ENCODE assay signal across 26 cellular contexts in genomic region chr3:139953131-139953910, GRCh38. TPM values are rescaled to one million over a fixed set of nuclear protein-coding genes. Genes with fewer than 3 reads are reported as not detected.
DNase-seq lines count a peak whose midpoint lies in the region; ATAC-seq, FAIRE-seq and TF ChIP-seq lines count a peak whose summit lies in the region.
"Had no signal": no experiment of that assay in that cellular context is flagged by ENCODE, and none has a peak within 500 bp of the region (broad histone marks: within the 10 kb centered on the region; RNA-seq: fewer than 3 reads in every experiment).

No MANE protein-coding gene starts in this region.

- no peak overlapping the region for H3K4me3 Mint-ChIP-seq in central memory CD8-positive, alpha-beta T cell
- H3K4me3 Mint-ChIP-seq: CD4-positive, alpha-beta memory T cell had no signal

- no peak overlapping the region for H2AFZ ChIP-seq in keratinocyte (ENCODE audit: control insufficient read depth, low read length)
- H2AFZ ChIP-seq: GM23248 had no signal

- FAIRE-seq in keratinocyte (lab: Jason Lieb, UNC): peak; percentile 84
- FAIRE-seq: GM12891 had no signal

- TF ChIP-seq CTCF in keratinocyte (optimal IDR thresholded peaks at IDR 0.05 in 1 of 3, IDR thresholded peaks at IDR 0.05 in 1 of 3, conservative IDR thresholded peaks at IDR 0.05 in 1 of 3; ENCODE audit: extremely low read depth in 1 of 3, insufficient read depth in 2 of 3, low read length in 3 of 3) (no peak), vagina (IDR thresholded peaks at IDR 0.05) (no peak)

- H3K27ac Mint-ChIP-seq in central memory CD8-positive, alpha-beta T cell (ENCODE audit: low read depth): no peak overlapping the region
- H3K27ac Mint-ChIP-seq: CD4-positive, alpha-beta memory T cell had no signal

- H3K9me3 ChIP-seq in keratinocyte (ENCODE audit: control insufficient read depth, low read depth, low read length): no peaks in the 10 kb centered on the region
- no peaks in the 10 kb centered on the region for H3K9me3 ChIP-seq in vagina
- H3K9me3 ChIP-seq: BLaER1 treated with 17β-estradiol and CSF1 and Interleukin-3, amounts not matched to agents 10 nM and 100 nM; Caco-2; HAP-1 had no signal

- no peak for TF ChIP-seq POLR2A in vagina (IDR thresholded peaks at IDR 0.05)

- H3K4me1 ChIP-seq in keratinocyte (ENCODE audit: control insufficient read depth, extremely low read depth, insufficient read depth, low read length) (peaks cover 19% of the 10 kb centered on the region), vagina (no peaks in the 10 kb centered on the region)
- H3K4me1 ChIP-seq: BLaER1 treated with 17β-estradiol and CSF1 and Interleukin-3, amounts not matched to agents 10 nM and 100 nM; Caco-2; HAP-1 had no signal

- intact Hi-C loops in vagina (cut with DNase I): no loop called here

- H3K9me3 Mint-ChIP-seq in central memory CD8-positive, alpha-beta T cell: no peaks in the 10 kb centered on the region

- peak; percentile 30 for DNase-seq in ELF-1 (ENCODE audit: low read depth, low spot score)
- peak; percentile 16 for DNase-seq in NCI-H69 (lab: John Stamatoyannopoulos, UW)
- DNase-seq in central memory CD8-positive, alpha-beta T cell (ENCODE audit: low spot score in 2 of 2): no peak
- DNase-seq in keratinocyte (ENCODE audit: low read depth, low spot score): peak; percentile 77
- no peak for DNase-seq in activated effector memory CD4-positive, alpha-beta T cell treated with Interleukin-2 at 50 U/mL for 16 hours
- DNase-seq in NCI-H1436 (lab: John Stamatoyannopoulos, UW): no peak
- DNase-seq in Kasumi-1 (lab: John Stamatoyannopoulos, UW): no peak
- DNase-seq in vagina (ENCODE audit: extremely low spot score in 2 of 2): no peak
- DNase-seq: 8988T; Caco-2; CD4-positive, alpha-beta memory T cell; DMS 273 treated with DMSO at 0.1 percent for 48 hours; DMS79 treated with DMSO at 0.1 percent for 48 hours; GM23248; KG1; MV-4-11; NCI-H1105 treated with DMSO at 0.1 percent for 48 hours; NCI-H1694; NCI-H2081; NCI-H2171; NCI-H524 treated with DMSO at 0.1 percent for 48 hours; SIG-M5 had no signal

- H3K4me3 ChIP-seq in keratinocyte (ENCODE audit: control insufficient read depth in 2 of 3, extremely low read depth in 1 of 3, insufficient read depth in 2 of 3, low read depth in 1 of 3, low read length in 3 of 3): no peak overlapping the region
- H3K4me3 ChIP-seq in vagina: no peak overlapping the region
- H3K4me3 ChIP-seq: BLaER1 treated with 17β-estradiol and CSF1 and Interleukin-3, amounts not matched to agents 10 nM and 100 nM; GM23248; HAP-1 had no signal

- no peaks in the 10 kb centered on the region for H3K79me2 ChIP-seq in keratinocyte (ENCODE audit: control insufficient read depth, insufficient read depth, low read length)

- ATAC-seq in central memory CD8-positive, alpha-beta T cell (replicated peaks; ENCODE audit: extremely low read depth, poor library complexity, severe bottlenecking): peak; percentile 9
- ATAC-seq: SK-N-SH treated with all-trans-retinoic acid at 6 μM for 48 hours had no signal

- no peaks in the 10 kb centered on the region for H3K9me1 ChIP-seq in keratinocyte (ENCODE audit: control insufficient read depth, extremely low read depth, insufficient read depth, low read length)

- dilution Hi-C loops in keratinocyte (cut with MboI; ENCODE audit: extremely low pct_ligation_motif_present, low sequenced_read_pairs): no loop called here

- H3K27ac ChIP-seq in keratinocyte (ENCODE audit: control insufficient read depth, insufficient read depth, low read length) (peak overlapping the region; percentile 74), vagina (no peak overlapping the region)
- H3K27ac ChIP-seq: BLaER1 treated with 17β-estradiol and CSF1 and Interleukin-3, amounts not matched to agents 10 nM and 100 nM; GM23248 had no signal

- H3K36me3 Mint-ChIP-seq in central memory CD8-positive, alpha-beta T cell (ENCODE audit: insufficient read depth): no peaks in the 10 kb centered on the region
- H3K36me3 Mint-ChIP-seq: CD4-positive, alpha-beta memory T cell had no signal

- peak overlapping the region; percentile 2 for H3K9ac ChIP-seq in keratinocyte (ENCODE audit: control insufficient read depth, extremely low read depth, insufficient read depth, low read length)
- H3K9ac ChIP-seq: BLaER1 treated with 17β-estradiol and CSF1 and Interleukin-3, amounts not matched to agents 10 nM and 100 nM; GM23248 had no signal

- no peaks in the 10 kb centered on the region for H4K20me1 ChIP-seq in keratinocyte (ENCODE audit: control insufficient read depth, extremely low read depth, insufficient read depth, low read length)

- peak overlapping the region; percentile 4 for H3K4me2 ChIP-seq in keratinocyte (ENCODE audit: control insufficient read depth, extremely low read depth, insufficient read depth, low read depth, low read length)
- H3K4me2 ChIP-seq: BLaER1 treated with 17β-estradiol and CSF1 and Interleukin-3, amounts not matched to agents 10 nM and 100 nM had no signal

- H3K27me3 ChIP-seq in keratinocyte (ENCODE audit: control insufficient read depth, extremely low read depth, insufficient read depth, low read length) (no peaks in the 10 kb centered on the region), vagina (no peaks in the 10 kb centered on the region)
- H3K27me3 ChIP-seq: BLaER1 treated with 17β-estradiol and CSF1 and Interleukin-3, amounts not matched to agents 10 nM and 100 nM had no signal

- H3K4me1 Mint-ChIP-seq in central memory CD8-positive, alpha-beta T cell: no peaks in the 10 kb centered on the region
- H3K4me1 Mint-ChIP-seq: CD4-positive, alpha-beta memory T cell had no signal

- H3K36me3 ChIP-seq in keratinocyte (ENCODE audit: control insufficient read depth in 2 of 2, extremely low read depth in 1 of 2, insufficient read depth in 2 of 2, low read length in 2 of 2) (no peaks in the 10 kb centered on the region), vagina (no peaks in the 10 kb centered on the region)
- H3K36me3 ChIP-seq: BLaER1 treated with 17β-estradiol and CSF1 and Interleukin-3, amounts not matched to agents 10 nM and 100 nM; HAP-1 had no signal

- H3K27me3 Mint-ChIP-seq in central memory CD8-positive, alpha-beta T cell: no peaks in the 10 kb centered on the region

RNA-seq across cellular contexts. Expression of gene CLSTN2, which starts 18.3 kb away (rescaled TPM):
- polyA plus RNA-seq in keratinocyte: 0.09 to 0.17 TPM (median 0.10 TPM) in 3 replicates
- polyA plus RNA-seq in keratinocyte (2011; ENCODE audit: low read depth): 0.09 TPM
- 0.05 and 0.17 TPM in 2 replicates for polyA plus RNA-seq in keratinocyte (2011; cell fraction: cytosol; rRNA removed)
- 0.37 TPM in 2 replicates for polyA plus RNA-seq in keratinocyte (2011; cell fraction: nucleus; rRNA removed)
- polyA plus RNA-seq in keratinocyte (2012; ENCODE audit: low replicate concordance): 0.07 and 0.13 TPM in 2 replicates
- 0.07 to 1.1 TPM (median 0.32 TPM) in 3 replicates for polyA minus RNA-seq in keratinocyte
- polyA minus RNA-seq in keratinocyte (2011; cell fraction: cytosol; rRNA and poly(A)+ RNA removed): 0.19 TPM
- 0.42 and 0.78 TPM in 2 replicates for polyA minus RNA-seq in keratinocyte (2011; cell fraction: nucleus; rRNA and poly(A)+ RNA removed)
- total RNA-seq in vagina: 16.0 TPM
- total RNA-seq: CD4-positive, alpha-beta memory T cell; GM23248 had no signal
- polyA plus RNA-seq: CD4-positive, alpha-beta memory T cell; GM23248 had no signal

Comparison
In these comparisons a context has a peak if more than half of its experiments do, and no peak if none do; other contexts are left out.
1. DNase-seq: peak in ELF-1 (single experiment), NCI-H69 (single experiment) and keratinocyte (single experiment); none in central memory CD8-positive, alpha-beta T cell (0 of 2), activated effector memory CD4-positive, alpha-beta T cell treated with Interleukin-2 at 50 U/mL for 16 hours (single experiment), NCI-H1436 (single experiment), Kasumi-1 (0 of 2) and vagina (0 of 2).